Comparison of ENCODE assay signal across 1 cellular context in the genomic region with DNA sequence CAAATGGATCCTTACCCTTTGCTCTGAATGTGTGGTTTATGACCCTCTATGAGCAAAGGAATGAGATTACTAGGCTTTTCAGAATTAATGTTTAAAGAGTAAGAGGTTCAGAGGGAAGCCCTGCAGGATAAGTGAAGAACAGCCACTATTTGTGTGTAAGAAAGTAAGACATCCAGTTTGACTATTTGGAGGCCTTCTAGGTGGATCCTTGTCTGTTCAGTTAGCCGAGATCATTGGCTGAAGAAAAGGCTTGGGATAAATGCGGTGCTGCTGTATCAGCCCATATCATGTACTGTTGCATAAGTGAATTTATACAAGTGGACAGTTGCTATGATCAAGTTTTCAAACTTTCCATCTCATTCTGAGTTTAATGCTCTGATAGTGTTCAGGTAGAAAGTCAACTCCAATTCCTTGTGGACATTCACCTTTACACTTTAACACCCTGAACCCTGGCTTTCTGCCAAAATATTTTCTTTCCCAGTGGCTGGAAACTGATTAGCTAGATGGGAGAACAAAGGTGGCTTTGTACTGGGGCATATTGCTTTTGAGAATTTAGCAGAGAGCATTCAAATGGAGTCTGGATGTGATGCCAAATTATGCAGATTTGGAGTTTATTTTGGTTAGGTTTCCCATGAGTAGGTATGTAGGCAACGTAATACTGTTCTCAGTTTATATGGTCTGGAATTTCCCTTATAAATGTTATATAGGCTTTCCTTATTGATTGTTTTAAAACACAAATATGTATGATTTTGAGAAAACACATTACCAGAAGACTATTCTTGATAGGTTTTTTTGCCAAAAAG.
A peak's percentile ranks its signal among the peaks of the same experiment; 100 is the strongest.
TF ChIP-seq lines count a peak whose summit lies in the region.

No MANE protein-coding gene starts in this region.

TF ChIP-seq in HepG2, 621 proteins besides CTCF, POLR2A, EP300 and RAD21 (continues in another document):
- peak; percentile 95 for TF ChIP-seq RXRB (CRISPR knock-in tag; IDR thresholded peaks at IDR 0.05; ENCODE audit: borderline replicate concordance)
- no peak for TF ChIP-seq HES4 (CRISPR knock-in tag; IDR thresholded peaks at IDR 0.05; ENCODE audit: borderline replicate concordance)
- TF ChIP-seq GATAD2A (CRISPR knock-in tag; IDR thresholded peaks at IDR 0.05): peak; percentile 97
- no peak for TF ChIP-seq HOXA9 (CRISPR knock-in tag; IDR thresholded peaks at IDR 0.05; ENCODE audit: borderline replicate concordance)
- no peak for TF ChIP-seq CHCHD3 (CRISPR knock-in tag; IDR thresholded peaks at IDR 0.05)
- TF ChIP-seq DNMT3B (CRISPR knock-in tag; conservative IDR thresholded peaks at IDR 0.05): 0 out of 2 replicates have a peak, but pooled peaks have one; percentile 64
- TF ChIP-seq HDAC2 (CRISPR knock-in tag; IDR thresholded peaks at IDR 0.05): peak; percentile 94
- TF ChIP-seq, protein P1, sequence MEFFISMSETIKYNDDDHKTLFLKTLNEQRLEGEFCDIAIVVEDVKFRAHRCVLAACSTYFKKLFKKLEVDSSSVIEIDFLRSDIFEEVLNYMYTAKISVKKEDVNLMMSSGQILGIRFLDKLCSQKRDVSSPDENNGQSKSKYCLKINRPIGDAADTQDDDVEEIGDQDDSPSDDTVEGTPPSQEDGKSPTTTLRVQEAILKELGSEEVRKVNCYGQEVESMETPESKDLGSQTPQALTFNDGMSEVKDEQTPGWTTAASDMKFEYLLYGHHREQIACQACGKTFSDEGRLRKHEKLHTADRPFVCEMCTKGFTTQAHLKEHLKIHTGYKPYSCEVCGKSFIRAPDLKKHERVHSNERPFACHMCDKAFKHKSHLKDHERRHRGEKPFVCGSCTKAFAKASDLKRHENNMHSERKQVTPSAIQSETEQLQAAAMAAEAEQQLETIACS (CRISPR knock-in tag; IDR thresholded peaks at IDR 0.05): no peak
- peak; percentile 40; the same call in 1 of the 2 replicates for TF ChIP-seq ZFP36L1 (CRISPR knock-in tag; IDR thresholded peaks at IDR 0.05)
- 0 out of 2 replicates have a peak, but pooled peaks have one; percentile 45 for TF ChIP-seq POGK (CRISPR knock-in tag; conservative IDR thresholded peaks at IDR 0.05)
- peak; percentile 64; the same call in 1 of the 2 replicates for TF ChIP-seq HBP1 (CRISPR knock-in tag; IDR thresholded peaks at IDR 0.05; ENCODE audit: low read depth)
- TF ChIP-seq ZNF350 (CRISPR knock-in tag; IDR thresholded peaks at IDR 0.05; ENCODE audit: borderline replicate concordance, low read depth): no peak
- TF ChIP-seq, protein P2, sequence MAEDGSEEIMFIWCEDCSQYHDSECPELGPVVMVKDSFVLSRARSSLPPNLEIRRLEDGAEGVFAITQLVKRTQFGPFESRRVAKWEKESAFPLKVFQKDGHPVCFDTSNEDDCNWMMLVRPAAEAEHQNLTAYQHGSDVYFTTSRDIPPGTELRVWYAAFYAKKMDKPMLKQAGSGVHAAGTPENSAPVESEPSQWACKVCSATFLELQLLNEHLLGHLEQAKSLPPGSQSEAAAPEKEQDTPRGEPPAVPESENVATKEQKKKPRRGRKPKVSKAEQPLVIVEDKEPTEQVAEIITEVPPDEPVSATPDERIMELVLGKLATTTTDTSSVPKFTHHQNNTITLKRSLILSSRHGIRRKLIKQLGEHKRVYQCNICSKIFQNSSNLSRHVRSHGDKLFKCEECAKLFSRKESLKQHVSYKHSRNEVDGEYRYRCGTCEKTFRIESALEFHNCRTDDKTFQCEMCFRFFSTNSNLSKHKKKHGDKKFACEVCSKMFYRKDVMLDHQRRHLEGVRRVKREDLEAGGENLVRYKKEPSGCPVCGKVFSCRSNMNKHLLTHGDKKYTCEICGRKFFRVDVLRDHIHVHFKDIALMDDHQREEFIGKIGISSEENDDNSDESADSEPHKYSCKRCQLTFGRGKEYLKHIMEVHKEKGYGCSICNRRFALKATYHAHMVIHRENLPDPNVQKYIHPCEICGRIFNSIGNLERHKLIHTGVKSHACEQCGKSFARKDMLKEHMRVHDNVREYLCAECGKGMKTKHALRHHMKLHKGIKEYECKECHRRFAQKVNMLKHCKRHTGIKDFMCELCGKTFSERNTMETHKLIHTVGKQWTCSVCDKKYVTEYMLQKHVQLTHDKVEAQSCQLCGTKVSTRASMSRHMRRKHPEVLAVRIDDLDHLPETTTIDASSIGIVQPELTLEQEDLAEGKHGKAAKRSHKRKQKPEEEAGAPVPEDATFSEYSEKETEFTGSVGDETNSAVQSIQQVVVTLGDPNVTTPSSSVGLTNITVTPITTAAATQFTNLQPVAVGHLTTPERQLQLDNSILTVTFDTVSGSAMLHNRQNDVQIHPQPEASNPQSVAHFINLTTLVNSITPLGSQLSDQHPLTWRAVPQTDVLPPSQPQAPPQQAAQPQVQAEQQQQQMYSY (CRISPR knock-in tag; IDR thresholded peaks at IDR 0.05): 0 out of 2 replicates have a peak, but pooled peaks have one; percentile 35
- TF ChIP-seq ZMYM4 (CRISPR knock-in tag; IDR thresholded peaks at IDR 0.05): peak; percentile 77; the same call in 1 of the 2 replicates
- peak; percentile 62; the same call in 1 of the 2 replicates for TF ChIP-seq KAT8 (CRISPR knock-in tag; IDR thresholded peaks at IDR 0.05)
- TF ChIP-seq, protein P3, sequence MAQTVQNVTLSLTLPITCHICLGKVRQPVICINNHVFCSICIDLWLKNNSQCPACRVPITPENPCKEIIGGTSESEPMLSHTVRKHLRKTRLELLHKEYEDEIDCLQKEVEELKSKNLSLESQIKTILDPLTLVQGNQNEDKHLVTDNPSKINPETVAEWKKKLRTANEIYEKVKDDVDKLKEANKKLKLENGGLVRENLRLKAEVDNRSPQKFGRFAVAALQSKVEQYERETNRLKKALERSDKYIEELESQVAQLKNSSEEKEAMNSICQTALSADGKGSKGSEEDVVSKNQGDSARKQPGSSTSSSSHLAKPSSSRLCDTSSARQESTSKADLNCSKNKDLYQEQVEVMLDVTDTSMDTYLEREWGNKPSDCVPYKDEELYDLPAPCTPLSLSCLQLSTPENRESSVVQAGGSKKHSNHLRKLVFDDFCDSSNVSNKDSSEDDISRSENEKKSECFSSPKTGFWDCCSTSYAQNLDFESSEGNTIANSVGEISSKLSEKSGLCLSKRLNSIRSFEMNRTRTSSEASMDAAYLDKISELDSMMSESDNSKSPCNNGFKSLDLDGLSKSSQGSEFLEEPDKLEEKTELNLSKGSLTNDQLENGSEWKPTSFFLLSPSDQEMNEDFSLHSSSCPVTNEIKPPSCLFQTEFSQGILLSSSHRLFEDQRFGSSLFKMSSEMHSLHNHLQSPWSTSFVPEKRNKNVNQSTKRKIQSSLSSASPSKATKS (CRISPR knock-in tag; IDR thresholded peaks at IDR 0.05): 0 out of 2 replicates have a peak, but pooled peaks have one; percentile 29
- peak; percentile 81 for TF ChIP-seq PHF5A (CRISPR knock-in tag; IDR thresholded peaks at IDR 0.05; ENCODE audit: low read depth, unreplicated experiment)
- TF ChIP-seq, protein P4, sequence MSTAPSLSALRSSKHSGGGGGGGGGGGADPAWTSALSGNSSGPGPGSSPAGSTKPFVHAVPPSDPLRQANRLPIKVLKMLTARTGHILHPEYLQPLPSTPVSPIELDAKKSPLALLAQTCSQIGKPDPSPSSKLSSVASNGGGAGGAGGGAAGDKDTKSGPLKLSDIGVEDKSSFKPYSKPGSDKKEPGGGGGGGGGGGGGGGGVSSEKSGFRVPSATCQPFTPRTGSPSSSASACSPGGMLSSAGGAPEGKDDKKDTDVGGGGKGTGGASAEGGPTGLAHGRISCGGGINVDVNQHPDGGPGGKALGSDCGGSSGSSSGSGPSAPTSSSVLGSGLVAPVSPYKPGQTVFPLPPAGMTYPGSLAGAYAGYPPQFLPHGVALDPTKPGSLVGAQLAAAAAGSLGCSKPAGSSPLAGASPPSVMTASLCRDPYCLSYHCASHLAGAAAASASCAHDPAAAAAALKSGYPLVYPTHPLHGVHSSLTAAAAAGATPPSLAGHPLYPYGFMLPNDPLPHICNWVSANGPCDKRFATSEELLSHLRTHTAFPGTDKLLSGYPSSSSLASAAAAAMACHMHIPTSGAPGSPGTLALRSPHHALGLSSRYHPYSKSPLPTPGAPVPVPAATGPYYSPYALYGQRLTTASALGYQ (CRISPR knock-in tag; IDR thresholded peaks at IDR 0.05): no peak; the same call in 1 of the 2 replicates
- no peak for TF ChIP-seq GPN1 (CRISPR knock-in tag; IDR thresholded peaks at IDR 0.05; ENCODE audit: borderline replicate concordance)
- TF ChIP-seq ZMYM3 (CRISPR knock-in tag; IDR thresholded peaks at IDR 0.05): peak; percentile 53; the same call in 1 of the 2 replicates
- peak; percentile 64; the same call in 1 of the 2 replicates for TF ChIP-seq ZNF609 (CRISPR knock-in tag; IDR thresholded peaks at IDR 0.05; ENCODE audit: borderline replicate concordance)
- TF ChIP-seq SMYD3 (CRISPR knock-in tag; IDR thresholded peaks at IDR 0.05): no peak
- TF ChIP-seq ZBTB25 (CRISPR knock-in tag; IDR thresholded peaks at IDR 0.05): peak; percentile 81; the same call in 1 of the 2 replicates
- peak; percentile 36; the same call in 1 of the 2 replicates for TF ChIP-seq CHD2 (IDR thresholded peaks at IDR 0.05; ENCODE audit: low read depth, low read length)
- TF ChIP-seq, protein P5, sequence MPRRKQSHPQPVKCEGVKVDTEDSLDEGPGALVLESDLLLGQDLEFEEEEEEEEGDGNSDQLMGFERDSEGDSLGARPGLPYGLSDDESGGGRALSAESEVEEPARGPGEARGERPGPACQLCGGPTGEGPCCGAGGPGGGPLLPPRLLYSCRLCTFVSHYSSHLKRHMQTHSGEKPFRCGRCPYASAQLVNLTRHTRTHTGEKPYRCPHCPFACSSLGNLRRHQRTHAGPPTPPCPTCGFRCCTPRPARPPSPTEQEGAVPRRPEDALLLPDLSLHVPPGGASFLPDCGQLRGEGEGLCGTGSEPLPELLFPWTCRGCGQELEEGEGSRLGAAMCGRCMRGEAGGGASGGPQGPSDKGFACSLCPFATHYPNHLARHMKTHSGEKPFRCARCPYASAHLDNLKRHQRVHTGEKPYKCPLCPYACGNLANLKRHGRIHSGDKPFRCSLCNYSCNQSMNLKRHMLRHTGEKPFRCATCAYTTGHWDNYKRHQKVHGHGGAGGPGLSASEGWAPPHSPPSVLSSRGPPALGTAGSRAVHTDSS (CRISPR knock-in tag; conservative IDR thresholded peaks at IDR 0.05): no peak
- TF ChIP-seq NBN (conservative IDR thresholded peaks at IDR 0.05): no peak
